ENCODE assay signal across 12 cellular contexts in genomic region chr11:11115475-11115874, GRCh38.
A peak's percentile ranks its signal among the peaks of the same experiment; 100 is the strongest.
DNase-seq lines count a peak whose midpoint lies in the region; ATAC-seq and TF ChIP-seq lines count a peak whose summit lies in the region.
"Had no signal": no experiment of that assay in that cellular context is flagged by ENCODE, and none has a peak within 500 bp of the region (broad histone marks: within the 10 kb centered on the region; RNA-seq: fewer than 3 reads in every experiment).

No MANE protein-coding gene starts in this region.

- ATAC-seq in stimulated activated naive CD8-positive, alpha-beta T cell treated with anti-CD3 and anti-CD28 coated beads, Interleukin-15, amount 100 ng/mL, for 72 hours, result peak; percentile 79

- H3K4me3 Mint-ChIP-seq in activated naive CD4-positive, alpha-beta T cell treated with anti-CD3 and anti-CD28 coated beads, Interleukin-2, amount 10 ng/mL, durations not matched to agents 7 days and 5 days, result no peak overlapping the region
- no peak overlapping the region for H3K4me3 Mint-ChIP-seq in T-helper 2 cell treated with Interferon-gamma antibody and Interleukin-4, amounts not matched to agents 5 μg/mL and 100 μg/mL, for 36 hours
- no peak overlapping the region for H3K4me3 Mint-ChIP-seq in activated naive CD8-positive, alpha-beta T cell treated with anti-CD3 and anti-CD28 coated beads for 36 hours
- H3K4me3 Mint-ChIP-seq in stimulated activated naive CD8-positive, alpha-beta T cell treated with anti-CD3 and anti-CD28 coated beads, Interleukin-15, amount 100 ng/mL, for 72 hours, result peak overlapping the region; percentile 9 to 49
- H3K4me3 Mint-ChIP-seq: CD4-positive, CD25-positive, alpha-beta regulatory T cell; H9 had no signal

- peak overlapping the region; percentile 4 for H3K27ac Mint-ChIP-seq in activated naive CD4-positive, alpha-beta T cell treated with anti-CD3 and anti-CD28 coated beads, Interleukin-2, amount 10 ng/mL, durations not matched to agents 7 days and 5 days
- H3K27ac Mint-ChIP-seq in T-helper 2 cell treated with Interferon-gamma antibody and Interleukin-4, amounts not matched to agents 5 μg/mL and 100 μg/mL, for 36 hours, result peak overlapping the region; percentile 1
- peak overlapping the region; percentile 32 for H3K27ac Mint-ChIP-seq in activated naive CD8-positive, alpha-beta T cell treated with anti-CD3 and anti-CD28 coated beads for 36 hours
- peak overlapping the region in 1 of 2 donors; percentile 50 for H3K27ac Mint-ChIP-seq in stimulated activated naive CD8-positive, alpha-beta T cell treated with anti-CD3 and anti-CD28 coated beads, Interleukin-15, amount 100 ng/mL, for 72 hours
- H3K27ac Mint-ChIP-seq: CD4-positive, CD25-positive, alpha-beta regulatory T cell; H9 had no signal

- H3K27me3 Mint-ChIP-seq in activated naive CD4-positive, alpha-beta T cell treated with anti-CD3 and anti-CD28 coated beads, Interleukin-2, amount 10 ng/mL, durations not matched to agents 7 days and 5 days, result no peaks in the 10 kb centered on the region
- H3K27me3 Mint-ChIP-seq in T-helper 2 cell treated with Interferon-gamma antibody and Interleukin-4, amounts not matched to agents 5 μg/mL and 100 μg/mL, for 36 hours (ENCODE audit: low read depth), result peaks cover 14% of the 10 kb centered on the region
- H3K27me3 Mint-ChIP-seq in activated naive CD8-positive, alpha-beta T cell treated with anti-CD3 and anti-CD28 coated beads for 36 hours, result no peaks in the 10 kb centered on the region
- H3K27me3 Mint-ChIP-seq in stimulated activated naive CD8-positive, alpha-beta T cell treated with anti-CD3 and anti-CD28 coated beads, Interleukin-15, amount 100 ng/mL, for 72 hours, result no peaks in the 10 kb centered on the region

- no peaks in the 10 kb centered on the region for H3K36me3 Mint-ChIP-seq in activated naive CD4-positive, alpha-beta T cell treated with anti-CD3 and anti-CD28 coated beads, Interleukin-2, amount 10 ng/mL, durations not matched to agents 7 days and 5 days
- H3K36me3 Mint-ChIP-seq in T-helper 2 cell treated with Interferon-gamma antibody and Interleukin-4, amounts not matched to agents 5 μg/mL and 100 μg/mL, for 36 hours (ENCODE audit: low read depth), result no peaks in the 10 kb centered on the region
- H3K36me3 Mint-ChIP-seq in activated naive CD8-positive, alpha-beta T cell treated with anti-CD3 and anti-CD28 coated beads for 36 hours, result peaks cover 5% of the 10 kb centered on the region
- H3K36me3 Mint-ChIP-seq: CD4-positive, CD25-positive, alpha-beta regulatory T cell had no signal

- DNase-seq in activated naive CD4-positive, alpha-beta T cell treated with anti-CD3 and anti-CD28 coated beads, Interleukin-2, amount 10 ng/mL, durations not matched to agents 7 days and 5 days, result no peak
- no peak for DNase-seq in activated naive CD4-positive, alpha-beta T cell (lab: John Stamatoyannopoulos, UW)
- no peak for DNase-seq in T-helper 2 cell treated with Interferon-gamma antibody and Interleukin-4, amounts not matched to agents 5 μg/mL and 100 μg/mL, for 36 hours (ENCODE audit: low spot score)
- no peak for DNase-seq in activated naive CD8-positive, alpha-beta T cell treated with anti-CD3 and anti-CD28 coated beads for 36 hours
- no peak for DNase-seq in stimulated activated naive CD8-positive, alpha-beta T cell treated with anti-CD3 and anti-CD28 coated beads, Interleukin-15, amount 100 ng/mL, for 72 hours
- DNase-seq in cerebellar nuclear complex (lab: John Stamatoyannopoulos, UW) (no peak), GM13976 (ENCODE audit: low spot score) (no peak)
- DNase-seq: ACHN, DMS53, GOT3, H9 had no signal

- H3K9me3 Mint-ChIP-seq in activated naive CD4-positive, alpha-beta T cell treated with anti-CD3 and anti-CD28 coated beads, Interleukin-2, amount 10 ng/mL, durations not matched to agents 7 days and 5 days, result peaks cover 6% of the 10 kb centered on the region
- H3K9me3 Mint-ChIP-seq in T-helper 2 cell treated with Interferon-gamma antibody and Interleukin-4, amounts not matched to agents 5 μg/mL and 100 μg/mL, for 36 hours, result no peaks in the 10 kb centered on the region
- peaks cover 12% of the 10 kb centered on the region for H3K9me3 Mint-ChIP-seq in activated naive CD8-positive, alpha-beta T cell treated with anti-CD3 and anti-CD28 coated beads for 36 hours
- H3K9me3 Mint-ChIP-seq in stimulated activated naive CD8-positive, alpha-beta T cell treated with anti-CD3 and anti-CD28 coated beads, Interleukin-15, amount 100 ng/mL, for 72 hours, result peaks cover 14 to 24% of the 10 kb centered on the region in 2 donors

- no peak for TF ChIP-seq CTCF in GM13976 (IDR thresholded peaks at IDR 0.05; ENCODE audit: borderline replicate concordance, control extremely low read depth, extremely low read depth, insufficient read depth, missing control alignments)

- in situ Hi-C loops in GM13976 (cut with MboI; ENCODE audit: low sequenced_read_pairs, unreplicated experiment), result no loop called here

- peaks cover 4% of the 10 kb centered on the region for H3K4me1 Mint-ChIP-seq in activated naive CD4-positive, alpha-beta T cell treated with anti-CD3 and anti-CD28 coated beads, Interleukin-2, amount 10 ng/mL, durations not matched to agents 7 days and 5 days
- H3K4me1 Mint-ChIP-seq in T-helper 2 cell treated with Interferon-gamma antibody and Interleukin-4, amounts not matched to agents 5 μg/mL and 100 μg/mL, for 36 hours (ENCODE audit: low read depth), result no peaks in the 10 kb centered on the region
- H3K4me1 Mint-ChIP-seq in activated naive CD8-positive, alpha-beta T cell treated with anti-CD3 and anti-CD28 coated beads for 36 hours, result no peaks in the 10 kb centered on the region
- H3K4me1 Mint-ChIP-seq in stimulated activated naive CD8-positive, alpha-beta T cell treated with anti-CD3 and anti-CD28 coated beads, Interleukin-15, amount 100 ng/mL, for 72 hours, result peaks cover 10% of the 10 kb centered on the region

- CTCF ChIA-PET in activated naive CD4-positive, alpha-beta T cell treated with anti-CD3 and anti-CD28 coated beads, Interleukin-2, amount 10 ng/mL, durations not matched to agents 7 days and 5 days (lab: Charles Lee), result no interaction called here

Comparison
In these comparisons a context has a peak if more than half of its experiments do, and no peak if none do; other contexts are left out.
1. H3K4me3 Mint-ChIP-seq: peak in stimulated activated naive CD8-positive, alpha-beta T cell treated with anti-CD3 and anti-CD28 coated beads, Interleukin-15, amount 100 ng/mL, for 72 hours (2 of 2); none in activated naive CD4-positive, alpha-beta T cell treated with anti-CD3 and anti-CD28 coated beads, Interleukin-2, amount 10 ng/mL, durations not matched to agents 7 days and 5 days (single experiment), T-helper 2 cell treated with Interferon-gamma antibody and Interleukin-4, amounts not matched to agents 5 μg/mL and 100 μg/mL, for 36 hours (single experiment) and activated naive CD8-positive, alpha-beta T cell treated with anti-CD3 and anti-CD28 coated beads for 36 hours (single experiment).